Comparison of ENCODE assay signal across 1 cellular context in genomic region chr1:42758641-42759040, GRCh38.
A peak's percentile ranks its signal among the peaks of the same experiment; 100 is the strongest.
TF ChIP-seq lines count a peak whose summit lies in the region.

No MANE protein-coding gene starts in this region.

TF ChIP-seq in HepG2, 621 proteins besides CTCF, POLR2A, EP300 and RAD21:
- no peak for TF ChIP-seq HNRNPH1 (optimal IDR thresholded peaks at IDR 0.05; ENCODE audit: low read depth, low read length)
- 0 out of 2 replicates have a peak, but pooled peaks have one; percentile 7 for TF ChIP-seq ATF7 (IDR thresholded peaks at IDR 0.05)
- TF ChIP-seq ATF7 (CRISPR knock-in tag; IDR thresholded peaks at IDR 0.05) = no peak
- no peak for TF ChIP-seq ZNF777 (CRISPR knock-in tag; IDR thresholded peaks at IDR 0.05)
